ENCODE assay signal across 19 cellular contexts in genomic region chr6:135037541-135037940, GRCh38. TPM values are rescaled to one million over a fixed set of nuclear protein-coding genes. Genes with fewer than 3 reads are reported as not detected.
DNase-seq lines count a peak whose midpoint lies in the region; ATAC-seq and FAIRE-seq lines count a peak whose summit lies in the region.
"Had no signal": no experiment of that assay in that cellular context is flagged by ENCODE, and none has a peak within 500 bp of the region (broad histone marks: within the 10 kb centered on the region; RNA-seq: fewer than 3 reads in every experiment).

No MANE protein-coding gene starts in this region.

- H3K4me3 Mint-ChIP-seq in activated T-cell treated with anti-CD3 and anti-CD28 coated beads, Interleukin-2, amount 50 U/mL, for 4 hours = no peak overlapping the region
- H3K4me3 Mint-ChIP-seq: HFFc6 had no signal

- no peak for DNase-seq in activated T-cell treated with anti-CD3 and anti-CD28 coated beads, Interleukin-2, amount 50 U/mL, for 4 hours
- DNase-seq in activated T-cell treated with anti-CD3 and anti-CD28 coated beads, Interleukin-2, amount 50 U/mL, for 48 hours = no peak
- no peak for DNase-seq in GM18507 (ENCODE audit: extremely low spot score, insufficient read length, low read depth)
- DNase-seq in midbrain (lab: John Stamatoyannopoulos, UW) = peak; percentile 25
- DNase-seq in DMS53 treated with DMSO at 0.1 percent for 48 hours (lab: John Stamatoyannopoulos, UW; ENCODE audit: unreplicated experiment) = no peak
- DNase-seq: AML-193; HFFc6; MG63; NCI-H1092 treated with DMSO at 0.1 percent for 48 hours; NCI-H1694; NCI-H2107; NCI-H345; NCI-H69; NK-92 treated with Interleukin-12 subunit alpha and Interleukin-12 subunit beta, amount 100 ng/mL, for 24 hours; PC-3 had no signal

- ATAC-seq in activated T-cell treated with anti-CD3 and anti-CD28 coated beads, Interleukin-2, amount 50 U/mL, for 4 hours = peak; percentile 52 to 60
- ATAC-seq in HG03520 (IDR thresholded peaks at IDR 0.05; ENCODE audit: unreplicated experiment) = no peak
- no peak for ATAC-seq in HG02678 (IDR thresholded peaks at IDR 0.05; ENCODE audit: unreplicated experiment)
- ATAC-seq: PC-3 had no signal

- peaks cover 39% of the 10 kb centered on the region for H3K36me3 Mint-ChIP-seq in activated T-cell treated with anti-CD3 and anti-CD28 coated beads, Interleukin-2, amount 50 U/mL, for 4 hours (ENCODE audit: insufficient read depth)

- H3K9me3 Mint-ChIP-seq in activated T-cell treated with anti-CD3 and anti-CD28 coated beads, Interleukin-2, amount 50 U/mL, for 4 hours = no peaks in the 10 kb centered on the region
- H3K9me3 Mint-ChIP-seq: HFFc6 had no signal

- H3K27me3 Mint-ChIP-seq in activated T-cell treated with anti-CD3 and anti-CD28 coated beads, Interleukin-2, amount 50 U/mL, for 4 hours (ENCODE audit: low read depth) = no peaks in the 10 kb centered on the region

- peaks cover 31% of the 10 kb centered on the region for H3K4me1 Mint-ChIP-seq in activated T-cell treated with anti-CD3 and anti-CD28 coated beads, Interleukin-2, amount 50 U/mL, for 4 hours (ENCODE audit: low read depth)

- peak overlapping the region; percentile 48 for H3K27ac ChIP-seq in cingulate gyrus (ENCODE audit: low read depth, low read length)
- H3K27ac ChIP-seq: KMS-11 had no signal

- peak; percentile 75 for FAIRE-seq in GM18507 (lab: Jason Lieb, UNC)

RNA-seq across cellular contexts. Expression of gene HBS1L, which starts 17.1 kb away (rescaled TPM):
- 10 to 100 TPM; 72.8 to 92.3 (median 85.3) TPM for total RNA-seq in activated T-cell treated with anti-CD3 and anti-CD28 coated beads, Interleukin-2, amount 50 U/mL, for 4 hours

Comparison
In these comparisons a context has a peak if more than half of its experiments do, and no peak if none do; other contexts are left out.
1. ATAC-seq: peak in activated T-cell treated with anti-CD3 and anti-CD28 coated beads, Interleukin-2, amount 50 U/mL, for 4 hours (2 of 2); none in HG03520 (single experiment) and HG02678 (single experiment).